In the genomic region with DNA sequence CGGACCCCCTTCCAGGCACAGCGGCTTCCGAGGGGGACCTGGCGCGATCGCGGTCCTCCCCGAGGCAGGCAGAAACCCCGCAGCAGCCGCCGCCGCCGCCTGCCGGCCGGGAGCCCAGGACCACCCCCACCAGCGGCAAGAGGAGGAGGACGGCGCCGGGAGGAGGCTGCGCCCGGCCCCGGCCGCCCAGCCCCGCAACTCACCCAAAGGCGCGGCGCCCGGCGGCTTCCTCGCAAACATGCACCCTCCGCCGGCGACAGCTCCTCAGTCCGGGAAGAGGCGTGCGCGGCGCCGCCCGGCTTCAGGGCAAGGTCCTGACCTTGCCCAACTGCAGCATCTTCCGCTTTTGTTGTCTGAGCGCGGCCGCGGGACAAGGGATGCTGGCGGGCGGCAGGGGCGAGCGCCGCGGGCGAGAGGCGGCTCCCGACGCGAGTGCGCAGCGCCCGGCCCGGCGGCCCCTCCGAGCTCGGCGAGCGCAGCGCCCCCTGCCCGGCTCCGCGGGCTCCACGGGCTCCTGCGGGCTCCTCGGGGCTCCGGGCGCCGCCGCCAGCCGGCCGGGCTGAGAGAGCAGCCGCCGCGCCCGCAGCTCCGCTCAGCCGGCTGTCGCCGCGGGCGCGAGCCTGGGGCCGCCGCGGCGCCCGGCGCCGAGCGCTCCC, we compare ENCODE assay signal across 7 cellular contexts. TPM values are rescaled to one million over a fixed set of nuclear protein-coding genes. Genes with fewer than 3 reads are reported as not detected.
DNase-seq lines count a peak whose midpoint lies in the region; ATAC-seq and TF ChIP-seq lines count a peak whose summit lies in the region.

No MANE protein-coding gene starts in this region.

- no peaks in the 10 kb centered on the region for H3K36me3 Mint-ChIP-seq in activated T-helper 17 cell treated with anti-CD3 and anti-CD28 coated beads, Interleukin-2, amount 50 U/mL, for 72 hours (ENCODE audit: low read depth)

- peak; percentile 19 for DNase-seq in HPDE6-E6E7 (ENCODE audit: extremely low spot score)
- no peak for DNase-seq in ascending aorta (ENCODE audit: low spot score in 2 of 2)
- peak; percentile 22 for DNase-seq in inferior parietal cortex (ENCODE audit: extremely low spot score)
- peak; percentile 21 for DNase-seq in testis
- DNase-seq in adrenal gland: no peak

- H3K36me3 ChIP-seq in ascending aorta (no peaks in the 10 kb centered on the region), testis (ENCODE audit: low read depth, missing control alignments) (no peaks in the 10 kb centered on the region), adrenal gland (replicated peaks in 1 of 2) (no peaks in the 10 kb centered on the region)

- peaks cover 27% of the 10 kb centered on the region for H3K27me3 Mint-ChIP-seq in activated T-helper 17 cell treated with anti-CD3 and anti-CD28 coated beads, Interleukin-2, amount 50 U/mL, for 72 hours

- no peaks in the 10 kb centered on the region for H3K4me1 ChIP-seq in ascending aorta
- no peaks in the 10 kb centered on the region for H3K4me1 ChIP-seq in testis
- H3K4me1 ChIP-seq in adrenal gland (replicated peaks in 1 of 2): no peaks in the 10 kb centered on the region

- H3K9me3 ChIP-seq in ascending aorta (no peaks in the 10 kb centered on the region), testis (no peaks in the 10 kb centered on the region), adrenal gland (replicated peaks in 1 of 3) (no peaks in the 10 kb centered on the region)

- H3K27me3 ChIP-seq in ascending aorta: no peaks in the 10 kb centered on the region
- no peaks in the 10 kb centered on the region for H3K27me3 ChIP-seq in testis
- peaks cover 12% of the 10 kb centered on the region for H3K27me3 ChIP-seq in adrenal gland

- no peak for TF ChIP-seq POLR2A in testis (IDR thresholded peaks at IDR 0.05)
- no peak for TF ChIP-seq POLR2A in adrenal gland (IDR thresholded peaks at IDR 0.05)

- no peaks in the 10 kb centered on the region for H3K9me3 Mint-ChIP-seq in activated T-helper 17 cell treated with anti-CD3 and anti-CD28 coated beads, Interleukin-2, amount 50 U/mL, for 72 hours

- ATAC-seq in GM18519 (IDR thresholded peaks at IDR 0.05; ENCODE audit: low FRiP score, unreplicated experiment): peak; percentile 45
- no peak for ATAC-seq in activated T-helper 17 cell treated with anti-CD3 and anti-CD28 coated beads, Interleukin-2, amount 50 U/mL, for 72 hours (replicated peaks)

- H3K4me1 Mint-ChIP-seq in activated T-helper 17 cell treated with anti-CD3 and anti-CD28 coated beads, Interleukin-2, amount 50 U/mL, for 72 hours: no peaks in the 10 kb centered on the region

- intact Hi-C loops in ascending aorta (cut with DNase I) (no loop called here), testis (cut with DNase I; ENCODE audit: low total_unique reads) (no loop called here), adrenal gland (cut with DNase I) (no loop called here)

- H3K27ac Mint-ChIP-seq in activated T-helper 17 cell treated with anti-CD3 and anti-CD28 coated beads, Interleukin-2, amount 50 U/mL, for 72 hours: no peak overlapping the region

- no peak for TF ChIP-seq CTCF in ascending aorta (IDR thresholded peaks at IDR 0.05)
- TF ChIP-seq CTCF in testis (IDR thresholded peaks at IDR 0.05): no peak
- no peak for TF ChIP-seq CTCF in adrenal gland (IDR thresholded peaks at IDR 0.05)

- H3K4me3 ChIP-seq in ascending aorta (peak overlapping the region; percentile 21 to 46), testis (peak overlapping the region; percentile 33 to 51), adrenal gland (no peak overlapping the region)

- H3K27ac ChIP-seq in ascending aorta (no peak overlapping the region), testis (no peak overlapping the region), adrenal gland (peak overlapping the region in 1 of 5 donors; percentile 70)

- 0% methylated on average over 44 of the region's 97 CpGs; no CpG with 5 or more reads in 1 of the 2 donors for WGBS in testis, 2 donors
- 1 to 13% (median 2%) methylated on average over 6 to 97 of the region's 97 CpGs; no CpG with 5 or more reads in 1 of the 4 donors for WGBS in adrenal gland, 4 donors

- H3K4me3 Mint-ChIP-seq in activated T-helper 17 cell treated with anti-CD3 and anti-CD28 coated beads, Interleukin-2, amount 50 U/mL, for 72 hours: no peak overlapping the region

RNA-seq across cellular contexts. Expression of a gene that starts 0.5 kb away (rescaled TPM):
- total RNA-seq in ascending aorta: 0.11 TPM
- 10 to 100 TPM; 11.3 to 17.2 TPM for total RNA-seq in testis
- polyA plus RNA-seq in testis (ENCODE audit: insufficient read depth, low read depth, low replicate concordance): 9.1 TPM
- total RNA-seq in activated T-helper 17 cell treated with anti-CD3 and anti-CD28 coated beads, Interleukin-2, amount 50 U/mL, for 72 hours: under 1 TPM; 0.21 to 0.39 TPM
- 1 to 10 TPM in 4 of 8 donors, under 1 TPM in 3, not detected in 1; 0.39 to 4.2 (median 1.1) TPM for total RNA-seq in adrenal gland
- polyA plus RNA-seq in adrenal gland: 1 to 10 TPM in 2 of 3 donors, under 1 TPM in 1; 0.34 to 1.8 (median 1.3) TPM

Comparison
In these comparisons a context has a peak if more than half of its experiments do, and no peak if none do; other contexts are left out.
1. DNase-seq: peak in HPDE6-E6E7 (single experiment), inferior parietal cortex (single experiment) and testis (single experiment); none in ascending aorta (0 of 2) and adrenal gland (0 of 7).
2. H3K4me3 ChIP-seq: peak in ascending aorta (2 of 2) and testis (2 of 2); none in adrenal gland (0 of 4).